In the genomic region with DNA sequence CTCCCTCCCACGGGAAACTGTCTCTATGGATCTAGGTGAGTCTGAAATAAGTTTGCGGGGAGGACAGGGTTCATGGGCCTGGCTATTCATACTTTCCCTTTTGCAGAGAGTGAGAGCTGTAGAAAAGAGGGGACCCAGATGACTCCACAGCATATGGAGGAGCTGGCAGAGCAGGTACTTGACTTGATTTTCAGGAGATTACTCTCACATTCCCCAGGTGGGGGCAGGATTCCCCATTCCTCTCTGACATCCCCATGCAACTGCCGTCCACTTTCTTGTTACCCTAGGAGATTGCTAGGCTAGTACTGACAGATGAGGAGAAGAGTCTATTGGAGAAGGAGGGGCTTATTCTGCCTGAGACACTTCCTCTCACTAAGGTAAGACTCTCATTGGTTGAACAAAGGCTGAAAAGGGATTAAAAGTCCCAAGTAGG, we compare ENCODE assay signal across 8 cellular contexts. TPM values are rescaled to one million over a fixed set of nuclear protein-coding genes. Genes with fewer than 3 reads are reported as not detected.
DNase-seq lines count a peak whose midpoint lies in the region; ATAC-seq and TF ChIP-seq lines count a peak whose summit lies in the region.

No MANE protein-coding gene starts in this region.

- peak overlapping the region; percentile 98 for H3K27ac ChIP-seq in psoas muscle

- no peak for ATAC-seq in psoas muscle

- TF ChIP-seq CTCF in fibroblast of pulmonary artery (IDR thresholded peaks at IDR 0.05; ENCODE audit: low read length, missing control alignments) (no peak), psoas muscle (IDR thresholded peaks at IDR 0.05) (no peak)

- H3K36me3 ChIP-seq in psoas muscle (ENCODE audit: insufficient read depth in 1 of 2, low read depth in 1 of 2): peaks cover 6 to 50% of the 10 kb centered on the region in 2 donors

- H3K4me3 Mint-ChIP-seq in activated naive CD4-positive, alpha-beta T cell treated with anti-CD3 and anti-CD28 coated beads, Interleukin-2, amount 50 U/mL, for 24 hours: no peak overlapping the region

- H3K4me3 ChIP-seq in fibroblast of pulmonary artery (replicated peaks; ENCODE audit: low read depth, low read length): peak overlapping the region; percentile 92
- peak overlapping the region; percentile 82 for H3K4me3 ChIP-seq in psoas muscle

- DNase-seq in activated naive CD4-positive, alpha-beta T cell treated with anti-CD3 and anti-CD28 coated beads, Interleukin-2, amount 50 U/mL, for 16 hours: no peak
- DNase-seq in NAMALWA (ENCODE audit: low spot score): peak; percentile 74
- DNase-seq in UCSD-AML1 (lab: John Stamatoyannopoulos, UW; ENCODE audit: unreplicated experiment): peak; percentile 52
- peak; percentile 61 for DNase-seq in fibroblast of pulmonary artery (ENCODE audit: low read depth)
- no peak for DNase-seq in psoas muscle
- no peak for DNase-seq in epidermal melanocyte (ENCODE audit: insufficient read length, low spot score)
- DNase-seq in activated CD4-positive, CD25-positive, alpha-beta regulatory T cell treated with anti-CD3 and anti-CD28 coated beads, Interleukin-2, amount 50 U/mL, for 72 hours: no peak

- H3K27ac Mint-ChIP-seq in activated naive CD4-positive, alpha-beta T cell treated with anti-CD3 and anti-CD28 coated beads, Interleukin-2, amount 50 U/mL, for 24 hours: peak overlapping the region; percentile 90

- WGBS in psoas muscle, 3 donors: 4 to 7% (median 6%) methylated on average over 3 of the region's 3 CpGs

- H3K27me3 Mint-ChIP-seq in activated naive CD4-positive, alpha-beta T cell treated with anti-CD3 and anti-CD28 coated beads, Interleukin-2, amount 50 U/mL, for 24 hours: no peaks in the 10 kb centered on the region

- peaks cover 4% of the 10 kb centered on the region for H3K36me3 Mint-ChIP-seq in activated naive CD4-positive, alpha-beta T cell treated with anti-CD3 and anti-CD28 coated beads, Interleukin-2, amount 50 U/mL, for 24 hours

- H3K27me3 ChIP-seq in psoas muscle (ENCODE audit: insufficient read depth in 3 of 3, low read length in 2 of 3): no peaks in the 10 kb centered on the region

- intact Hi-C loops in psoas muscle (cut with DNase I): no loop called here

- peaks cover 31% of the 10 kb centered on the region for H3K4me1 Mint-ChIP-seq in activated naive CD4-positive, alpha-beta T cell treated with anti-CD3 and anti-CD28 coated beads, Interleukin-2, amount 50 U/mL, for 24 hours

- no peaks in the 10 kb centered on the region for H3K9me3 ChIP-seq in psoas muscle

- H3K9me3 Mint-ChIP-seq in activated naive CD4-positive, alpha-beta T cell treated with anti-CD3 and anti-CD28 coated beads, Interleukin-2, amount 50 U/mL, for 24 hours: no peaks in the 10 kb centered on the region

- H3K4me1 ChIP-seq in psoas muscle: peaks cover 39% of the 10 kb centered on the region

RNA-seq across cellular contexts. Expression of gene CREB3, which starts 0.7 kb away (rescaled TPM):
- total RNA-seq in psoas muscle: 10 to 100 TPM; 16.1 to 22.4 (median 20.5) TPM
- 10 to 100 TPM; 20.9 to 55.1 (median 27.8) TPM for polyA plus RNA-seq in psoas muscle

RNA-seq across cellular contexts. Expression of gene TLN1, which starts 1.1 kb away (rescaled TPM):
- 100 to 1,000 TPM; 146 to 212 (median 152) TPM for total RNA-seq in psoas muscle
- 100 to 1,000 TPM in 1 of 3 donors, 10 to 100 TPM in 2; 88.2 to 320 (median 96.5) TPM for polyA plus RNA-seq in psoas muscle

RNA-seq across cellular contexts. Expression of gene GBA2, which starts 15.9 kb away (rescaled TPM):
- 10 to 100 TPM; 36.1 to 83.6 (median 50.1) TPM for total RNA-seq in psoas muscle
- 100 to 1,000 TPM in 1 of 3 donors, 10 to 100 TPM in 2; 47.0 to 107 (median 47.4) TPM for polyA plus RNA-seq in psoas muscle

RNA-seq across cellular contexts. Expression of gene RGP1, which starts 16.0 kb away (rescaled TPM):
- 10 to 100 TPM; 32.3 to 51.0 (median 37.4) TPM for total RNA-seq in psoas muscle
- 10 to 100 TPM; 10.7 to 34.6 (median 24.0) TPM for polyA plus RNA-seq in psoas muscle

RNA-seq across cellular contexts. Expression of gene MSMP, which starts 21.0 kb away (rescaled TPM):
- not detected for total RNA-seq in psoas muscle
- polyA plus RNA-seq in psoas muscle: 1 to 10 TPM in 1 of 3 donors, under 1 TPM in 1, not detected in 1; 0.16 to 1.2 TPM

Comparison
In these comparisons a context has a peak if more than half of its experiments do, and no peak if none do; other contexts are left out.
1. DNase-seq: peak in NAMALWA (single experiment), UCSD-AML1 (single experiment) and fibroblast of pulmonary artery (single experiment); none in activated naive CD4-positive, alpha-beta T cell treated with anti-CD3 and anti-CD28 coated beads, Interleukin-2, amount 50 U/mL, for 16 hours (single experiment), psoas muscle (0 of 2), epidermal melanocyte (single experiment) and activated CD4-positive, CD25-positive, alpha-beta regulatory T cell treated with anti-CD3 and anti-CD28 coated beads, Interleukin-2, amount 50 U/mL, for 72 hours (single experiment).